8 cellular contexts compared by ENCODE assay signal in the genomic region with DNA sequence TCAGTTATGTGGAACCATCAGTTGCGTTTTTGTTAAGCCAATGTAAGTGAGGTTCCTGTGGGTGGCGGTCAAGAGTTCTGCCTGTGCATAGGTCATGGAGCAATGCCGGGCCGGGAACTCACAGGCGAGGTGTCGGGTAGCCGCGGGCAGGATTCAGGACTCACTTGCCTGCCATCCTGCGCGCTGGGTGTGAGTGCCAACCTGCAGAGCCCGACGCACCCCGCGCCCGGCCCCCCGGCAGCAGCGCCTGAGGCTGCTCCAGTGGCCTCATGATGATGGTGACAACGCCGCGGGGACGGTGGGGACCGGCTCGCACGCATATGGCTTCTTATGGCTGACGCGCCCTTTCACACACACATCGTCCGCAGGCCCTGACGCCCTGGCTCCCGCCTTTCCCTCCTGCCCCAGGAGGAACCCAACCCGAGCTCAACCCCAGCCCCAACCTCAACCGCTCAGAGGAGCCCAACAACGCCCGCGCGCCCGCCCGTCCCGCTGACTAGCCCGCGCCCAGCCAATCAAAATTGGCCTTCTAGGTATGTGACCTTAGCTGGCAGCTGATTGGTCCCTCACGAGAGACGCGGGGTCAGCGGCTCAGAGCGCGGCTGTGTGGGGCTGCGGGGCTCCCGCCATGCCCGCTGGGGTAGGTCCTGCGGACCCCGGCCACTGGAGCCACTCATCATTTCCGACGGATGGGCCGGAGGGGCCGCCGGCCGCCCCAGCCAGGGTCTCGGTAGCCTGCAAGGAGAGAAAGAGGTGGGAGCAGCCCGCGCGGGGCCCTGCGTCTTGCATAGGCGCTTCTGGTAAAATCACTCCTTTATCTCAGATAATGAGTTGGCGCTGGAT. TPM values are rescaled to one million over a fixed set of nuclear protein-coding genes. Genes with fewer than 3 reads are reported as not detected.
DNase-seq lines count a peak whose midpoint lies in the region; ATAC-seq and TF ChIP-seq lines count a peak whose summit lies in the region.

A gene with protein sequence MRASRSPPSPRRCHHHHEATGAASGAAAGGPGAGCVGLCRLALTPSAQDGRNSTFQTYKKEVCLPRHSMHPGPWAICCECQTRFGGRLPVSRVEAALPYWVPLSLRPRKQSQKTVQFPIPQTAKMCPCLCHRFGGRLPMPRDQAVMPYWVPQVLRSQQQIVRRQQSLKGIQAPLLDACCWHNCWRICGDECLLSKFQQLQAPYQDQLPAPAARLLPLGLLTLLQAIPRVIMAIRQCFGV (minus strand): TSS at position 470 of the 843 bp plus-strand sequence. CDS start 150 bp downstream, at position 320.

- H3K27ac Mint-ChIP-seq in activated naive CD4-positive, alpha-beta T cell treated with anti-CD3 and anti-CD28 coated beads, Interleukin-2, amount 10 ng/mL, durations not matched to agents 7 days and 5 days, result peak within 1 kb of the TSS; percentile 97

- CTCF ChIA-PET in activated naive CD4-positive, alpha-beta T cell treated with anti-CD3 and anti-CD28 coated beads, Interleukin-2, amount 10 ng/mL, durations not matched to agents 7 days and 5 days (lab: Charles Lee), result interaction anchor here (0.9 to 2.5 kb wide), 7 partner anchors 10 to 80 kb away, joined by 3 to 11 read pairs (median 4); no protein-coding TSS in a partner anchor

- peak within 1 kb of the TSS; percentile 95 for H3K4me3 Mint-ChIP-seq in activated naive CD4-positive, alpha-beta T cell treated with anti-CD3 and anti-CD28 coated beads, Interleukin-2, amount 10 ng/mL, durations not matched to agents 7 days and 5 days

- peaks cover 4% of the 10 kb centered on the region for H3K27me3 Mint-ChIP-seq in activated naive CD4-positive, alpha-beta T cell treated with anti-CD3 and anti-CD28 coated beads, Interleukin-2, amount 10 ng/mL, durations not matched to agents 7 days and 5 days

- H3K36me3 Mint-ChIP-seq in activated naive CD4-positive, alpha-beta T cell treated with anti-CD3 and anti-CD28 coated beads, Interleukin-2, amount 10 ng/mL, durations not matched to agents 7 days and 5 days, result peaks cover 10% of the 10 kb centered on the region

- in situ Hi-C loops in SK-MEL-5 (cut with HindIII; ENCODE audit: low pct_unique_long_range_greater_than_20kb, low sequenced_read_pairs), result no loop called here

- H3K4me1 Mint-ChIP-seq in activated naive CD4-positive, alpha-beta T cell treated with anti-CD3 and anti-CD28 coated beads, Interleukin-2, amount 10 ng/mL, durations not matched to agents 7 days and 5 days, result peaks cover 23% of the 10 kb centered on the region

- peak; percentile 95 for ATAC-seq in HG02571 (IDR thresholded peaks at IDR 0.05; ENCODE audit: unreplicated experiment)

- peak; percentile 73 for TF ChIP-seq CTCF in GM10266 (IDR thresholded peaks at IDR 0.05; ENCODE audit: control insufficient read depth, insufficient read depth, low read depth, missing control alignments)

- peak; percentile 99 for DNase-seq in GM10266 (ENCODE audit: extremely low spot score)
- DNase-seq in NAMALWA (ENCODE audit: low spot score), result peak; percentile 96
- peak; percentile 92 for DNase-seq in SK-MEL-5 (ENCODE audit: low read depth, low spot score)
- DNase-seq in activated naive CD4-positive, alpha-beta T cell treated with anti-CD3 and anti-CD28 coated beads, Interleukin-2, amount 10 ng/mL, durations not matched to agents 7 days and 5 days, result peak; percentile 97
- DNase-seq in germinal center (ENCODE audit: low spot score), result peak; percentile 100
- peak; percentile 74 for DNase-seq in non-pigmented ciliary epithelial cell (ENCODE audit: low read depth)
- peak; percentile 99 for DNase-seq in superior temporal gyrus (ENCODE audit: extremely low spot score)

- no peaks in the 10 kb centered on the region for H3K9me3 Mint-ChIP-seq in activated naive CD4-positive, alpha-beta T cell treated with anti-CD3 and anti-CD28 coated beads, Interleukin-2, amount 10 ng/mL, durations not matched to agents 7 days and 5 days

RNA-seq across cellular contexts. Expression of the gene that starts here (rescaled TPM):
- total RNA-seq in SK-MEL-5 (2014; rRNA removed; shearing (Covaris generic)), result 2.6 and 3.4 TPM in 2 replicates
- 4.8 and 5.2 TPM in 2 replicates for polyA plus RNA-seq in SK-MEL-5 (2015; cell fraction: cytosol; rRNA removed)
- polyA plus RNA-seq in SK-MEL-5 (2015; cell fraction: nucleus; rRNA removed), result 2.0 and 4.9 TPM in 2 replicates

Comparison
In these comparisons a context has a peak if more than half of its experiments do, and no peak if none do; other contexts are left out.
1. Peak in every context shown above with its lines: DNase-seq and ATAC-seq.